1 cellular context compared by ENCODE assay signal in the genomic region with DNA sequence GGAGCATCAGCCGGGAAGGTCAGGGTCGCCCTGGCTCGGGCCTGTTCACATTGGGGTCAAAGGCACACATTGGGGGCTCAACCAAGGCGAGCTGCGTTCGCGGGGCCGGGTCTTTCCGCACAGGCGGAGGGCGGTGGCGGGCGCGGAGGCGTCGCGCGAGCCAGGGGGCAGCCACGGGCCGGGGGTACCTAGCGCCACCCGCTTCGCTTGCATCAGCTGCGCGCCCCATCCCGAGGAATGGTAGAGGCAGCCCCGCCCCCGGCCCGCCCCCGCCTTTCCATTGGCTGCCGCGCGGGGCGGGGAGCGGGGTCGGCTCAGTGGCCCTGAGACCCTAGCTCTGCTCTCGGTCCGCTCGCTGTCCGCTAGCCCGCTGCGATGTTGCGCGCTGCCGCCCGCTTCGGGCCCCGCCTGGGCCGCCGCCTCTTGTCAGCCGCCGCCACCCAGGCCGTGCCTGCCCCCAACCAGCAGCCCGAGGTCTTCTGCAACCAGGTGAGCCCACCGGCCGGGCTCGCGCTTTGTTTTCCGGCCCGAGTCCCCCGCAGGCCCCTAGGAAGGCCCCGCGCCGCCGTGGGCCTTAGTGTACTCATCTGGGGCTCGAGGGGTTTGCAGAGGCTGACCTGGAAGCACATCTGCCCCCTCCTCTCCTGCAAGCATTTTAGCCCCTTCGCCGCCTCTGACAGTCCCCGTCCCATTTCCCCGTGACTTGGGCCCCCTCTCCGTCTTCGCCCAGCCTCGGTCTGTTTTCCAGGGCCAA.
TF ChIP-seq lines count a peak whose summit lies in the region.

A gene (plus strand): TSS at position 326 of the 754 bp plus-strand sequence. CDS start 50 bp downstream, at position 376.

TF ChIP-seq in WTC11, 78 proteins besides CTCF, POLR2A, EP300 and RAD21 (continued from another document and continues in another):
- TF ChIP-seq, protein P1, sequence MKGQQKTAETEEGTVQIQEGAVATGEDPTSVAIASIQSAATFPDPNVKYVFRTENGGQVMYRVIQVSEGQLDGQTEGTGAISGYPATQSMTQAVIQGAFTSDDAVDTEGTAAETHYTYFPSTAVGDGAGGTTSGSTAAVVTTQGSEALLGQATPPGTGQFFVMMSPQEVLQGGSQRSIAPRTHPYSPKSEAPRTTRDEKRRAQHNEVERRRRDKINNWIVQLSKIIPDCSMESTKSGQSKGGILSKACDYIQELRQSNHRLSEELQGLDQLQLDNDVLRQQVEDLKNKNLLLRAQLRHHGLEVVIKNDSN (CRISPR knock-in tag; IDR thresholded peaks at IDR 0.05), result peak; percentile 28; the same call in 1 of the 2 replicates
- TF ChIP-seq GRHL2 (CRISPR knock-in tag; IDR thresholded peaks at IDR 0.05; ENCODE audit: insufficient replicate concordance, severe bottlenecking) (no peak), CREM (CRISPR knock-in tag; IDR thresholded peaks at IDR 0.05) (no peak), GTF2I (CRISPR knock-in tag; conservative IDR thresholded peaks at IDR 0.05) (no peak), ATF1 (CRISPR knock-in tag; IDR thresholded peaks at IDR 0.05) (no peak), TCF7 (CRISPR knock-in tag; IDR thresholded peaks at IDR 0.05; ENCODE audit: low read depth) (no peak), ZNF263 (CRISPR knock-in tag; IDR thresholded peaks at IDR 0.05; ENCODE audit: low read depth) (no peak), SMAD4 (CRISPR knock-in tag; IDR thresholded peaks at IDR 0.05) (no peak), OVOL2 (CRISPR knock-in tag; IDR thresholded peaks at IDR 0.05; ENCODE audit: borderline replicate concordance) (no peak), NFATC4 (CRISPR knock-in tag; IDR thresholded peaks at IDR 0.05) (no peak), MYBL2 (CRISPR knock-in tag; IDR thresholded peaks at IDR 0.05) (peak; percentile 58; the same call in 1 of the 2 replicates), ZNF671 (CRISPR knock-in tag; IDR thresholded peaks at IDR 0.05) (no peak), ZNF138 (CRISPR knock-in tag; conservative IDR thresholded peaks at IDR 0.05) (no peak), TEAD1 (CRISPR knock-in tag; IDR thresholded peaks at IDR 0.05) (peak; percentile 61; the same call in 1 of the 2 replicates), FOXP1 (CRISPR knock-in tag; IDR thresholded peaks at IDR 0.05; ENCODE audit: borderline replicate concordance) (no peak), FOXJ3 (CRISPR knock-in tag; IDR thresholded peaks at IDR 0.05; ENCODE audit: borderline replicate concordance) (no peak), MXD4 (CRISPR knock-in tag; IDR thresholded peaks at IDR 0.05; ENCODE audit: borderline replicate concordance) (no peak), KAT7 (CRISPR knock-in tag; IDR thresholded peaks at IDR 0.05; ENCODE audit: borderline replicate concordance) (no peak), FOXK1 (CRISPR knock-in tag; IDR thresholded peaks at IDR 0.05) (peak; percentile 35), IRF2 (CRISPR knock-in tag; IDR thresholded peaks at IDR 0.05; ENCODE audit: borderline replicate concordance, low read depth) (no peak), NR3C1 (CRISPR knock-in tag; conservative IDR thresholded peaks at IDR 0.05; ENCODE audit: low read depth) (0 out of 2 replicates have a peak, but pooled peaks have one; percentile 44)
- TF ChIP-seq, protein P2, sequence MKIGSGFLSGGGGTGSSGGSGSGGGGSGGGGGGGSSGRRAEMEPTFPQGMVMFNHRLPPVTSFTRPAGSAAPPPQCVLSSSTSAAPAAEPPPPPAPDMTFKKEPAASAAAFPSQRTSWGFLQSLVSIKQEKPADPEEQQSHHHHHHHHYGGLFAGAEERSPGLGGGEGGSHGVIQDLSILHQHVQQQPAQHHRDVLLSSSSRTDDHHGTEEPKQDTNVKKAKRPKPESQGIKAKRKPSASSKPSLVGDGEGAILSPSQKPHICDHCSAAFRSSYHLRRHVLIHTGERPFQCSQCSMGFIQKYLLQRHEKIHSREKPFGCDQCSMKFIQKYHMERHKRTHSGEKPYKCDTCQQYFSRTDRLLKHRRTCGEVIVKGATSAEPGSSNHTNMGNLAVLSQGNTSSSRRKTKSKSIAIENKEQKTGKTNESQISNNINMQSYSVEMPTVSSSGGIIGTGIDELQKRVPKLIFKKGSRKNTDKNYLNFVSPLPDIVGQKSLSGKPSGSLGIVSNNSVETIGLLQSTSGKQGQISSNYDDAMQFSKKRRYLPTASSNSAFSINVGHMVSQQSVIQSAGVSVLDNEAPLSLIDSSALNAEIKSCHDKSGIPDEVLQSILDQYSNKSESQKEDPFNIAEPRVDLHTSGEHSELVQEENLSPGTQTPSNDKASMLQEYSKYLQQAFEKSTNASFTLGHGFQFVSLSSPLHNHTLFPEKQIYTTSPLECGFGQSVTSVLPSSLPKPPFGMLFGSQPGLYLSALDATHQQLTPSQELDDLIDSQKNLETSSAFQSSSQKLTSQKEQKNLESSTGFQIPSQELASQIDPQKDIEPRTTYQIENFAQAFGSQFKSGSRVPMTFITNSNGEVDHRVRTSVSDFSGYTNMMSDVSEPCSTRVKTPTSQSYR (CRISPR knock-in tag; IDR thresholded peaks at IDR 0.05), result peak; percentile 56; the same call in 1 of the 2 replicates
- TF ChIP-seq, protein P3, sequence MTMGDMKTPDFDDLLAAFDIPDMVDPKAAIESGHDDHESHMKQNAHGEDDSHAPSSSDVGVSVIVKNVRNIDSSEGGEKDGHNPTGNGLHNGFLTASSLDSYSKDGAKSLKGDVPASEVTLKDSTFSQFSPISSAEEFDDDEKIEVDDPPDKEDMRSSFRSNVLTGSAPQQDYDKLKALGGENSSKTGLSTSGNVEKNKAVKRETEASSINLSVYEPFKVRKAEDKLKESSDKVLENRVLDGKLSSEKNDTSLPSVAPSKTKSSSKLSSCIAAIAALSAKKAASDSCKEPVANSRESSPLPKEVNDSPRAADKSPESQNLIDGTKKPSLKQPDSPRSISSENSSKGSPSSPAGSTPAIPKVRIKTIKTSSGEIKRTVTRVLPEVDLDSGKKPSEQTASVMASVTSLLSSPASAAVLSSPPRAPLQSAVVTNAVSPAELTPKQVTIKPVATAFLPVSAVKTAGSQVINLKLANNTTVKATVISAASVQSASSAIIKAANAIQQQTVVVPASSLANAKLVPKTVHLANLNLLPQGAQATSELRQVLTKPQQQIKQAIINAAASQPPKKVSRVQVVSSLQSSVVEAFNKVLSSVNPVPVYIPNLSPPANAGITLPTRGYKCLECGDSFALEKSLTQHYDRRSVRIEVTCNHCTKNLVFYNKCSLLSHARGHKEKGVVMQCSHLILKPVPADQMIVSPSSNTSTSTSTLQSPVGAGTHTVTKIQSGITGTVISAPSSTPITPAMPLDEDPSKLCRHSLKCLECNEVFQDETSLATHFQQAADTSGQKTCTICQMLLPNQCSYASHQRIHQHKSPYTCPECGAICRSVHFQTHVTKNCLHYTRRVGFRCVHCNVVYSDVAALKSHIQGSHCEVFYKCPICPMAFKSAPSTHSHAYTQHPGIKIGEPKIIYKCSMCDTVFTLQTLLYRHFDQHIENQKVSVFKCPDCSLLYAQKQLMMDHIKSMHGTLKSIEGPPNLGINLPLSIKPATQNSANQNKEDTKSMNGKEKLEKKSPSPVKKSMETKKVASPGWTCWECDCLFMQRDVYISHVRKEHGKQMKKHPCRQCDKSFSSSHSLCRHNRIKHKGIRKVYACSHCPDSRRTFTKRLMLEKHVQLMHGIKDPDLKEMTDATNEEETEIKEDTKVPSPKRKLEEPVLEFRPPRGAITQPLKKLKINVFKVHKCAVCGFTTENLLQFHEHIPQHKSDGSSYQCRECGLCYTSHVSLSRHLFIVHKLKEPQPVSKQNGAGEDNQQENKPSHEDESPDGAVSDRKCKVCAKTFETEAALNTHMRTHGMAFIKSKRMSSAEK (CRISPR knock-in tag; IDR thresholded peaks at IDR 0.05; ENCODE audit: borderline replicate concordance), result no peak
- TF ChIP-seq, protein P4, sequence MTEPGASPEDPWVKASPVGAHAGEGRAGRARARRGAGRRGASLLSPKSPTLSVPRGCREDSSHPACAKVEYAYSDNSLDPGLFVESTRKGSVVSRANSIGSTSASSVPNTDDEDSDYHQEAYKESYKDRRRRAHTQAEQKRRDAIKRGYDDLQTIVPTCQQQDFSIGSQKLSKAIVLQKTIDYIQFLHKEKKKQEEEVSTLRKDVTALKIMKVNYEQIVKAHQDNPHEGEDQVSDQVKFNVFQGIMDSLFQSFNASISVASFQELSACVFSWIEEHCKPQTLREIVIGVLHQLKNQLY (CRISPR knock-in tag; IDR thresholded peaks at IDR 0.05), result no peak
- TF ChIP-seq, protein P5, sequence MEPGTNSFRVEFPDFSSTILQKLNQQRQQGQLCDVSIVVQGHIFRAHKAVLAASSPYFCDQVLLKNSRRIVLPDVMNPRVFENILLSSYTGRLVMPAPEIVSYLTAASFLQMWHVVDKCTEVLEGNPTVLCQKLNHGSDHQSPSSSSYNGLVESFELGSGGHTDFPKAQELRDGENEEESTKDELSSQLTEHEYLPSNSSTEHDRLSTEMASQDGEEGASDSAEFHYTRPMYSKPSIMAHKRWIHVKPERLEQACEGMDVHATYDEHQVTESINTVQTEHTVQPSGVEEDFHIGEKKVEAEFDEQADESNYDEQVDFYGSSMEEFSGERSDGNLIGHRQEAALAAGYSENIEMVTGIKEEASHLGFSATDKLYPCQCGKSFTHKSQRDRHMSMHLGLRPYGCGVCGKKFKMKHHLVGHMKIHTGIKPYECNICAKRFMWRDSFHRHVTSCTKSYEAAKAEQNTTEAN (CRISPR knock-in tag; IDR thresholded peaks at IDR 0.05), result peak; percentile 64
- TF ChIP-seq, protein P6, sequence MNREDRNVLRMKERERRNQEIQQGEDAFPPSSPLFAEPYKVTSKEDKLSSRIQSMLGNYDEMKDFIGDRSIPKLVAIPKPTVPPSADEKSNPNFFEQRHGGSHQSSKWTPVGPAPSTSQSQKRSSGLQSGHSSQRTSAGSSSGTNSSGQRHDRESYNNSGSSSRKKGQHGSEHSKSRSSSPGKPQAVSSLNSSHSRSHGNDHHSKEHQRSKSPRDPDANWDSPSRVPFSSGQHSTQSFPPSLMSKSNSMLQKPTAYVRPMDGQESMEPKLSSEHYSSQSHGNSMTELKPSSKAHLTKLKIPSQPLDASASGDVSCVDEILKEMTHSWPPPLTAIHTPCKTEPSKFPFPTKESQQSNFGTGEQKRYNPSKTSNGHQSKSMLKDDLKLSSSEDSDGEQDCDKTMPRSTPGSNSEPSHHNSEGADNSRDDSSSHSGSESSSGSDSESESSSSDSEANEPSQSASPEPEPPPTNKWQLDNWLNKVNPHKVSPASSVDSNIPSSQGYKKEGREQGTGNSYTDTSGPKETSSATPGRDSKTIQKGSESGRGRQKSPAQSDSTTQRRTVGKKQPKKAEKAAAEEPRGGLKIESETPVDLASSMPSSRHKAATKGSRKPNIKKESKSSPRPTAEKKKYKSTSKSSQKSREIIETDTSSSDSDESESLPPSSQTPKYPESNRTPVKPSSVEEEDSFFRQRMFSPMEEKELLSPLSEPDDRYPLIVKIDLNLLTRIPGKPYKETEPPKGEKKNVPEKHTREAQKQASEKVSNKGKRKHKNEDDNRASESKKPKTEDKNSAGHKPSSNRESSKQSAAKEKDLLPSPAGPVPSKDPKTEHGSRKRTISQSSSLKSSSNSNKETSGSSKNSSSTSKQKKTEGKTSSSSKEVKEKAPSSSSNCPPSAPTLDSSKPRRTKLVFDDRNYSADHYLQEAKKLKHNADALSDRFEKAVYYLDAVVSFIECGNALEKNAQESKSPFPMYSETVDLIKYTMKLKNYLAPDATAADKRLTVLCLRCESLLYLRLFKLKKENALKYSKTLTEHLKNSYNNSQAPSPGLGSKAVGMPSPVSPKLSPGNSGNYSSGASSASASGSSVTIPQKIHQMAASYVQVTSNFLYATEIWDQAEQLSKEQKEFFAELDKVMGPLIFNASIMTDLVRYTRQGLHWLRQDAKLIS (CRISPR knock-in tag; IDR thresholded peaks at IDR 0.05; ENCODE audit: borderline replicate concordance), result peak; percentile 49; the same call in 1 of the 2 replicates
- TF ChIP-seq, protein P7, sequence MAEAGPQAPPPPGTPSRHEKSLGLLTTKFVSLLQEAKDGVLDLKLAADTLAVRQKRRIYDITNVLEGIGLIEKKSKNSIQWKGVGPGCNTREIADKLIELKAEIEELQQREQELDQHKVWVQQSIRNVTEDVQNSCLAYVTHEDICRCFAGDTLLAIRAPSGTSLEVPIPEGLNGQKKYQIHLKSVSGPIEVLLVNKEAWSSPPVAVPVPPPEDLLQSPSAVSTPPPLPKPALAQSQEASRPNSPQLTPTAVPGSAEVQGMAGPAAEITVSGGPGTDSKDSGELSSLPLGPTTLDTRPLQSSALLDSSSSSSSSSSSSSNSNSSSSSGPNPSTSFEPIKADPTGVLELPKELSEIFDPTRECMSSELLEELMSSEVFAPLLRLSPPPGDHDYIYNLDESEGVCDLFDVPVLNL (CRISPR knock-in tag; IDR thresholded peaks at IDR 0.05; ENCODE audit: borderline replicate concordance, low read depth), result no peak
- TF ChIP-seq, protein P8, sequence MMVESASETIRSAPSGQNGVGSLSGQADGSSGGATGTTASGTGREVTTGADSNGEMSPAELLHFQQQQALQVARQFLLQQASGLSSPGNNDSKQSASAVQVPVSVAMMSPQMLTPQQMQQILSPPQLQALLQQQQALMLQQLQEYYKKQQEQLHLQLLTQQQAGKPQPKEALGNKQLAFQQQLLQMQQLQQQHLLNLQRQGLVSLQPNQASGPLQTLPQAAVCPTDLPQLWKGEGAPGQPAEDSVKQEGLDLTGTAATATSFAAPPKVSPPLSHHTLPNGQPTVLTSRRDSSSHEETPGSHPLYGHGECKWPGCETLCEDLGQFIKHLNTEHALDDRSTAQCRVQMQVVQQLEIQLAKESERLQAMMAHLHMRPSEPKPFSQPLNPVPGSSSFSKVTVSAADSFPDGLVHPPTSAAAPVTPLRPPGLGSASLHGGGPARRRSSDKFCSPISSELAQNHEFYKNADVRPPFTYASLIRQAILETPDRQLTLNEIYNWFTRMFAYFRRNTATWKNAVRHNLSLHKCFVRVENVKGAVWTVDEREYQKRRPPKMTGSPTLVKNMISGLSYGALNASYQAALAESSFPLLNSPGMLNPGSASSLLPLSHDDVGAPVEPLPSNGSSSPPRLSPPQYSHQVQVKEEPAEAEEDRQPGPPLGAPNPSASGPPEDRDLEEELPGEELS (CRISPR knock-in tag; IDR thresholded peaks at IDR 0.05), result no peak
- TF ChIP-seq, protein P9, sequence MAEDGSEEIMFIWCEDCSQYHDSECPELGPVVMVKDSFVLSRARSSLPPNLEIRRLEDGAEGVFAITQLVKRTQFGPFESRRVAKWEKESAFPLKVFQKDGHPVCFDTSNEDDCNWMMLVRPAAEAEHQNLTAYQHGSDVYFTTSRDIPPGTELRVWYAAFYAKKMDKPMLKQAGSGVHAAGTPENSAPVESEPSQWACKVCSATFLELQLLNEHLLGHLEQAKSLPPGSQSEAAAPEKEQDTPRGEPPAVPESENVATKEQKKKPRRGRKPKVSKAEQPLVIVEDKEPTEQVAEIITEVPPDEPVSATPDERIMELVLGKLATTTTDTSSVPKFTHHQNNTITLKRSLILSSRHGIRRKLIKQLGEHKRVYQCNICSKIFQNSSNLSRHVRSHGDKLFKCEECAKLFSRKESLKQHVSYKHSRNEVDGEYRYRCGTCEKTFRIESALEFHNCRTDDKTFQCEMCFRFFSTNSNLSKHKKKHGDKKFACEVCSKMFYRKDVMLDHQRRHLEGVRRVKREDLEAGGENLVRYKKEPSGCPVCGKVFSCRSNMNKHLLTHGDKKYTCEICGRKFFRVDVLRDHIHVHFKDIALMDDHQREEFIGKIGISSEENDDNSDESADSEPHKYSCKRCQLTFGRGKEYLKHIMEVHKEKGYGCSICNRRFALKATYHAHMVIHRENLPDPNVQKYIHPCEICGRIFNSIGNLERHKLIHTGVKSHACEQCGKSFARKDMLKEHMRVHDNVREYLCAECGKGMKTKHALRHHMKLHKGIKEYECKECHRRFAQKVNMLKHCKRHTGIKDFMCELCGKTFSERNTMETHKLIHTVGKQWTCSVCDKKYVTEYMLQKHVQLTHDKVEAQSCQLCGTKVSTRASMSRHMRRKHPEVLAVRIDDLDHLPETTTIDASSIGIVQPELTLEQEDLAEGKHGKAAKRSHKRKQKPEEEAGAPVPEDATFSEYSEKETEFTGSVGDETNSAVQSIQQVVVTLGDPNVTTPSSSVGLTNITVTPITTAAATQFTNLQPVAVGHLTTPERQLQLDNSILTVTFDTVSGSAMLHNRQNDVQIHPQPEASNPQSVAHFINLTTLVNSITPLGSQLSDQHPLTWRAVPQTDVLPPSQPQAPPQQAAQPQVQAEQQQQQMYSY (CRISPR knock-in tag; IDR thresholded peaks at IDR 0.05), result no peak
